ENCODE assay signal across 8 cellular contexts in the genomic region with DNA sequence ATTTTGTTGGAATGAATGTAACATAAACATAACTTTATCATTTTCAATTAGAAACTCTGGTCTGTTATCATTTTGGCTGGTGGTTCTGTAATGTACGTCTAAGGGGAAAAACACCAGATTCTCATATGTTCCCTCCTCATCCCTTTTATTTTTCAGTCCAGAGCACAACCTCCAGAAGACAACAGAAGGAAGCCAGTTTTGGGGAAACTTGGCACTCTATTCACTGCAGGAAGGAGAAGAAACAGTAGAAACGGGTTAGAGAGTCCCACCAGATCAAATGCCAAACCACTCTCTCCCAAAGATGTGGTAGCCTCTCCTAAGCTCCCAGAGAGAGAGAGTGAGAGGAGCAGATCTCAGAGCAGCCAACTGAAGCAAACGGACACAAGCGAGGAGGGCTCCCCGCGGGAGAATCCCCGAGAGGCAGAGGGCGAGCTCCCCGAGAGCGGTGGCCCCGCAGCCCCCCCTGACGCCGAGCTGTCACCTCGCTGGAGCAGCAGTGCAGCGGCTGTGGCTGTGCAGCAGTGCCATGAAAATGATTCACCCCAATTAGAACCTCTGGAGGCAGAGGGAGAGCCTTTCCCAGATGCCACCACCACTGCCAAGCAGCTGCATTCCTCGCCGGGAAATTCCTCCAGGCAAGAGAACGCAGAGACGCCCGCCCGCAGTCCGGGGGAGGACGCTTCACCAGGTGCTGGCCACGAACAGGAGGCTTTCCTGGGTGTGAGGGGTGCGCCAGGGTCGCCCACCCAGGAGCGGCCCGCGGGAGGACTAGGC.
DNase-seq lines count a peak whose midpoint lies in the region; ATAC-seq lines count a peak whose summit lies in the region.

No MANE protein-coding gene starts in this region.

- no peak overlapping the region for H3K27ac ChIP-seq in rectal smooth muscle tissue (ENCODE audit: low read depth, low read length)

- CTCF ChIA-PET in activated CD4-positive, alpha-beta T cell treated with anti-CD3 and anti-CD28 coated beads for 36 hours (lab: Charles Lee) = interaction anchor here (0.5 to 5.9 kb wide), 23 partner anchors 8 to 492 kb away, joined by 3 to 43 read pairs (median 4); no protein-coding TSS in a partner anchor

- peak; percentile 73 for DNase-seq in activated CD4-positive, alpha-beta T cell treated with anti-CD3 and anti-CD28 coated beads for 36 hours
- no peak for DNase-seq in activated CD4-positive, alpha-beta T cell treated with anti-CD3 and anti-CD28 coated beads for 1 hour
- DNase-seq in NAMALWA (ENCODE audit: low spot score) (peak; percentile 63), left cardiac atrium (peak; percentile 25), NCI-H187 treated with DMSO at 0.1 percent for 48 hours (lab: John Stamatoyannopoulos, UW) (no peak)
- peak; percentile 49 for DNase-seq in activated naive CD4-positive, alpha-beta T cell treated with anti-CD3 and anti-CD28 coated beads, Interleukin-2, amount 50 U/mL, for 16 hours

- peak overlapping the region; percentile 74 for H3K9ac ChIP-seq in rectal smooth muscle tissue (ENCODE audit: low read length)

- peaks cover 4% of the 10 kb centered on the region for H3K36me3 Mint-ChIP-seq in activated CD4-positive, alpha-beta T cell treated with anti-CD3 and anti-CD28 coated beads for 36 hours (ENCODE audit: low read depth)

- peak overlapping the region; percentile 87 for H3K4me3 Mint-ChIP-seq in activated CD4-positive, alpha-beta T cell treated with anti-CD3 and anti-CD28 coated beads for 36 hours

- ATAC-seq in activated CD4-positive, alpha-beta T cell treated with anti-CD3 and anti-CD28 coated beads for 36 hours = peak; percentile 18
- peak; percentile 40 to 46 for ATAC-seq in left cardiac atrium
- ATAC-seq in HG02678 (IDR thresholded peaks at IDR 0.05; ENCODE audit: unreplicated experiment) = no peak

- H3K36me3 ChIP-seq in rectal smooth muscle tissue (ENCODE audit: control insufficient read depth, insufficient read depth, low read length) = no peaks in the 10 kb centered on the region

- intact Hi-C loops in activated CD4-positive, alpha-beta T cell treated with anti-CD3 and anti-CD28 coated beads for 36 hours (cut with DNase I, micrococcal nuclease) = loop anchor here (1.0 to 10.0 kb wide), 13 partner anchors 9 to 1783 kb away; a partner anchor contains a TSS
- intact Hi-C loops in left cardiac atrium (cut with DNase I) = no loop called here

- H3K27me3 Mint-ChIP-seq in activated CD4-positive, alpha-beta T cell treated with anti-CD3 and anti-CD28 coated beads for 36 hours = peaks cover 5% of the 10 kb centered on the region

- H3K4me1 ChIP-seq in rectal smooth muscle tissue (ENCODE audit: control insufficient read depth, insufficient read depth, low read length) = peaks cover 3% of the 10 kb centered on the region

- peaks cover 45% of the 10 kb centered on the region for H3K4me1 Mint-ChIP-seq in activated CD4-positive, alpha-beta T cell treated with anti-CD3 and anti-CD28 coated beads for 36 hours

- H3K27me3 ChIP-seq in rectal smooth muscle tissue (ENCODE audit: control insufficient read depth, insufficient read depth, low read length) = peaks cover 2% of the 10 kb centered on the region

- peak overlapping the region; percentile 86 for H3K27ac Mint-ChIP-seq in activated CD4-positive, alpha-beta T cell treated with anti-CD3 and anti-CD28 coated beads for 36 hours

- H3K4me3 ChIP-seq in rectal smooth muscle tissue (ENCODE audit: low read length) = peak overlapping the region; percentile 94

- POLR2A ChIA-PET in activated CD4-positive, alpha-beta T cell treated with anti-CD3 and anti-CD28 coated beads for 36 hours (lab: Charles Lee) = interaction anchor here (1.0 to 3.1 kb wide), 4 partner anchors 9 to 35 kb away, joined by 4 to 29 read pairs (median 6); no protein-coding TSS in a partner anchor

- no peaks in the 10 kb centered on the region for H3K9me3 Mint-ChIP-seq in activated CD4-positive, alpha-beta T cell treated with anti-CD3 and anti-CD28 coated beads for 36 hours (ENCODE audit: low read depth)

Comparison
In these comparisons a context has a peak if more than half of its experiments do, and no peak if none do; other contexts are left out.
1. DNase-seq: peak in activated CD4-positive, alpha-beta T cell treated with anti-CD3 and anti-CD28 coated beads for 36 hours (single experiment), NAMALWA (single experiment), activated naive CD4-positive, alpha-beta T cell treated with anti-CD3 and anti-CD28 coated beads, Interleukin-2, amount 50 U/mL, for 16 hours (single experiment) and left cardiac atrium (single experiment); none in activated CD4-positive, alpha-beta T cell treated with anti-CD3 and anti-CD28 coated beads for 1 hour (single experiment) and NCI-H187 treated with DMSO at 0.1 percent for 48 hours (single experiment).
2. intact Hi-C loops: an anchor here in activated CD4-positive, alpha-beta T cell treated with anti-CD3 and anti-CD28 coated beads for 36 hours (1.0 to 10.0 kb wide); none called in left cardiac atrium.